In genomic region chr16:76214856-76215255, GRCh38 we compare ENCODE assay signal across 30 cellular contexts.
"Had no signal": no experiment of that assay in that cellular context is flagged by ENCODE, and none has a peak within 500 bp of the region (broad histone marks: within the 10 kb centered on the region; RNA-seq: fewer than 3 reads in every experiment).

No MANE protein-coding gene starts in this region.

- H3K27me3 ChIP-seq: brain microvascular endothelial cell, dorsolateral prefrontal cortex, esophagus muscularis mucosa, foreskin keratinocyte, gastroesophageal sphincter, heart right ventricle had no signal

- H3K4me1 ChIP-seq: esophagus muscularis mucosa, foreskin keratinocyte, gastroesophageal sphincter, heart right ventricle had no signal

- H3K27ac ChIP-seq: brain microvascular endothelial cell, coronary artery, dorsolateral prefrontal cortex, esophagus muscularis mucosa, foreskin keratinocyte, gastroesophageal sphincter, heart right ventricle, VCaP had no signal

- H3K4me3 ChIP-seq: coronary artery, dorsolateral prefrontal cortex, esophagus muscularis mucosa, gastroesophageal sphincter, heart right ventricle had no signal

- H3K27me3 Mint-ChIP-seq: activated B cell treated with CpG ODN at 0.5 μM for 24 hours; activated CD4-positive, alpha-beta memory T cell treated with anti-CD3 and anti-CD28 coated beads for 36 hours; activated CD8-positive, alpha-beta memory T cell treated with anti-CD3 and anti-CD28 coated beads, Interleukin-2, amount 10 ng/mL, durations not matched to agents 7 days and 5 days; activated naive CD8-positive, alpha-beta T cell; central memory CD8-positive, alpha-beta T cell; dendritic cell treated with granulocyte-macrophage colony-stimulating factor and Interleukin-4, amounts not matched to agents 40 ng/mL and 50 ng/mL, for 4 days had no signal

- ATAC-seq: activated CD4-positive, CD25-positive, alpha-beta regulatory T cell treated with anti-CD3 and anti-CD28 coated beads, Interleukin-2, amount 50 U/mL, for 24 hours; activated CD8-positive, alpha-beta memory T cell treated with anti-CD3 and anti-CD28 coated beads, Interleukin-2, amount 10 ng/mL, durations not matched to agents 7 days and 5 days; activated CD8-positive, alpha-beta T cell treated with anti-CD3 and anti-CD28 coated beads, Interleukin-2, amount 10 ng/mL, durations not matched to agents 7 days and 5 days; foreskin keratinocyte; gastroesophageal sphincter; heart right ventricle had no signal

- H3K36me3 ChIP-seq: brain microvascular endothelial cell, esophagus muscularis mucosa, gastroesophageal sphincter, heart right ventricle had no signal

- DNase-seq: activated B cell treated with CpG ODN at 0.5 μM for 24 hours; activated CD4-positive, alpha-beta memory T cell treated with anti-CD3 and anti-CD28 coated beads for 36 hours; activated CD4-positive, alpha-beta T cell treated with anti-CD3 and anti-CD28 coated beads for 48 hours; activated CD8-positive, alpha-beta memory T cell treated with anti-CD3 and anti-CD28 coated beads, Interleukin-2, amount 10 ng/mL, durations not matched to agents 7 days and 5 days; activated CD8-positive, alpha-beta memory T cell treated with anti-CD3 and anti-CD28 coated beads, Interleukin-2, amount 50 U/mL, for 4 hours; activated CD8-positive, alpha-beta T cell treated with anti-CD3 and anti-CD28 coated beads, Interleukin-2, amount 10 ng/mL, durations not matched to agents 7 days and 5 days; activated gamma-delta T cell; activated naive CD4-positive, alpha-beta T cell; activated naive CD4-positive, alpha-beta T cell treated with anti-CD3 and anti-CD28 coated beads, Interleukin-2, amount 50 U/mL, for 16 hours; activated T-cell treated with anti-CD3 and anti-CD28 coated beads, Interleukin-2, amount 50 U/mL, for 1 hour; activated T-cell treated with anti-CD3 and anti-CD28 coated beads, Interleukin-2, amount 50 U/mL, for 48 hours; amniotic stem cell; anterior cingulate cortex; brain microvascular endothelial cell; dorsolateral prefrontal cortex; effector memory CD4-positive, alpha-beta T cell; erythroblast; foreskin keratinocyte; heart right ventricle; T-helper 2 cell had no signal

- FAIRE-seq: astrocyte, bronchial epithelial cell had no signal

- H3K27ac Mint-ChIP-seq: activated B cell treated with CpG ODN at 0.5 μM for 24 hours; activated CD4-positive, alpha-beta memory T cell treated with anti-CD3 and anti-CD28 coated beads for 36 hours; activated CD8-positive, alpha-beta memory T cell treated with anti-CD3 and anti-CD28 coated beads, Interleukin-2, amount 10 ng/mL, durations not matched to agents 7 days and 5 days; activated CD8-positive, alpha-beta T cell treated with anti-CD3 and anti-CD28 coated beads, Interleukin-2, amount 10 ng/mL, durations not matched to agents 7 days and 5 days; activated naive CD8-positive, alpha-beta T cell; dendritic cell treated with granulocyte-macrophage colony-stimulating factor and Interleukin-4, amounts not matched to agents 40 ng/mL and 50 ng/mL, for 4 days had no signal

- H3K4me1 Mint-ChIP-seq: activated B cell treated with CpG ODN at 0.5 μM for 24 hours; activated CD8-positive, alpha-beta memory T cell treated with anti-CD3 and anti-CD28 coated beads, Interleukin-2, amount 10 ng/mL, durations not matched to agents 7 days and 5 days; central memory CD8-positive, alpha-beta T cell had no signal

- H3K4me3 Mint-ChIP-seq: activated B cell treated with CpG ODN at 0.5 μM for 24 hours; activated CD4-positive, alpha-beta memory T cell treated with anti-CD3 and anti-CD28 coated beads for 36 hours; activated CD8-positive, alpha-beta memory T cell treated with anti-CD3 and anti-CD28 coated beads, Interleukin-2, amount 10 ng/mL, durations not matched to agents 7 days and 5 days; activated CD8-positive, alpha-beta T cell treated with anti-CD3 and anti-CD28 coated beads, Interleukin-2, amount 10 ng/mL, durations not matched to agents 7 days and 5 days; activated naive CD8-positive, alpha-beta T cell; central memory CD8-positive, alpha-beta T cell; dendritic cell treated with granulocyte-macrophage colony-stimulating factor and Interleukin-4, amounts not matched to agents 40 ng/mL and 50 ng/mL, for 4 days had no signal

- H3K36me3 Mint-ChIP-seq: activated CD4-positive, alpha-beta memory T cell treated with anti-CD3 and anti-CD28 coated beads for 36 hours; activated CD8-positive, alpha-beta memory T cell treated with anti-CD3 and anti-CD28 coated beads, Interleukin-2, amount 10 ng/mL, durations not matched to agents 7 days and 5 days; activated naive CD8-positive, alpha-beta T cell had no signal
